In the genomic region with DNA sequence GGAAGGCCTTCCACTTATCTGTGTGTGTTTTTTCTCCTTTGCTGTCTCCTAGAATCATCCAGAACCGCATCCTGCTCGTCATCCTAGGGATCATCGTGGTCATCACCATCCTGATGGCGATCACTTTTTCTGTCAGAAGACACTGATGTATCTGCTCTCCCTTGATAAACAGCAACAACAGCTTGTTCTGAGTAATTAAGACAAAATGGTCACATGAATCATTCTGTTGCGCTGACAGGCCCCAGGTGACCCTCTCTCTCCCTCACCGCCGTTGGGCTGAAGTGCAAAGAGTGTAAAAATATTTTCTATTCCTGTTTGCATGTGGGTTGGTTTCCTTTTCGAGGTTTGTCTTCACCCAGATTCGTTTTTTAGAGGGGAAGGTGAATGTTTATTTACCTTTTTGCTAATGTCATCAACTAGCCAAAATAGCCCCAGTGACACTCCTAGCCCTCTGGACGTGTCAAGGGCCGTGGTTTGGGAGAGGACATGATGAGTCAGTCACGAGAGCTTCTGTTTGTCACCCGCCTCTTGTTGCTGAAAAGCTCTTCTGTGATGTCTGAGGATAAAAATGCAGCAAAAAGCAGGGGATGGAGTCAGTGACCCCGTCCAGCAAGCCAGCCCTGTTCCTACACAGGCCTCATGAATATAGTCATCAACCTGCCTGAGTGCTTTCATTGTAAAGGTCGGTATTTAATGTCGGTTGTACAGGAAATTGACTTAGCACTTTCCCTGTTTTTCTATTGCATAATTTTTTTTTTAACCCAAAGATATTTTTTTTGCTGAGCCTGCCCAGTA, we compare ENCODE assay signal across 8 cellular contexts.
DNase-seq lines count a peak whose midpoint lies in the region; ATAC-seq and TF ChIP-seq lines count a peak whose summit lies in the region.

No MANE protein-coding gene starts in this region.

- ATAC-seq in HG03108 (IDR thresholded peaks at IDR 0.05; ENCODE audit: unreplicated experiment) (no peak), HG03571 (IDR thresholded peaks at IDR 0.05; ENCODE audit: unreplicated experiment) (no peak), HG03139 (IDR thresholded peaks at IDR 0.05; ENCODE audit: unreplicated experiment) (no peak)

- H3K36me3 ChIP-seq in esophagus squamous epithelium (no peaks in the 10 kb centered on the region), neural progenitor cell (no peaks in the 10 kb centered on the region)

- H2AFZ ChIP-seq in neural progenitor cell (replicated peaks): no peak overlapping the region

- DNase-seq in EH (ENCODE audit: low read depth): peak; percentile 88
- DNase-seq in NOMO-1 (lab: John Stamatoyannopoulos, UW; ENCODE audit: unreplicated experiment in 2 of 2): peak; percentile 37
- no peak for DNase-seq in esophagus squamous epithelium (lab: John Stamatoyannopoulos, UW)
- no peak for DNase-seq in neural progenitor cell (ENCODE audit: low spot score)
- no peak for DNase-seq in iPS-NIHi7 (ENCODE audit: extremely low spot score)

- H3K79me2 ChIP-seq in neural progenitor cell (ENCODE audit: low read depth): no peaks in the 10 kb centered on the region

- H3K27me3 Mint-ChIP-seq in neural progenitor cell (ENCODE audit: insufficient read depth, low read depth): peaks cover 7% of the 10 kb centered on the region

- H3K36me3 Mint-ChIP-seq in neural progenitor cell: peaks cover 2% of the 10 kb centered on the region

- no peaks in the 10 kb centered on the region for H3K9me3 Mint-ChIP-seq in neural progenitor cell

- peak overlapping the region; percentile 61 for H3K27ac Mint-ChIP-seq in neural progenitor cell

- WGBS in esophagus squamous epithelium, 2 donors: 54 to 66% methylated on average over 12 to 16 of the region's 16 CpGs

- H3K9me3 ChIP-seq in esophagus squamous epithelium: no peaks in the 10 kb centered on the region
- H3K9me3 ChIP-seq in neural progenitor cell (ENCODE audit: low read depth): no peaks in the 10 kb centered on the region

- peak overlapping the region; percentile 40 to 70 (median 60) for H3K27ac ChIP-seq in esophagus squamous epithelium
- H3K27ac ChIP-seq in neural progenitor cell: no peak overlapping the region

- H3K4me1 ChIP-seq in esophagus squamous epithelium: peaks cover 11 to 57% (median 12%) of the 10 kb centered on the region in 3 donors
- H3K4me1 ChIP-seq in neural progenitor cell: peaks cover 54% of the 10 kb centered on the region

- H3K4me1 Mint-ChIP-seq in neural progenitor cell: peaks cover 87% of the 10 kb centered on the region

- intact Hi-C loops in esophagus squamous epithelium (cut with DNase I): no loop called here

- no peak overlapping the region for H3K4me3 ChIP-seq in esophagus squamous epithelium
- no peak overlapping the region for H3K4me3 ChIP-seq in neural progenitor cell

- H3K4me3 Mint-ChIP-seq in neural progenitor cell: peak overlapping the region; percentile 14

- no peaks in the 10 kb centered on the region for H4K20me1 ChIP-seq in neural progenitor cell (ENCODE audit: low read depth)

- H3K27me3 ChIP-seq in esophagus squamous epithelium (no peaks in the 10 kb centered on the region), neural progenitor cell (no peaks in the 10 kb centered on the region)

- H3K9ac ChIP-seq in neural progenitor cell: no peak overlapping the region

- no peak overlapping the region for H3K4me2 ChIP-seq in neural progenitor cell

- peaks cover 22% of the 10 kb centered on the region for H3F3A ChIP-seq in neural progenitor cell (ENCODE audit: low read depth)

- TF ChIP-seq CTCF in esophagus squamous epithelium (IDR thresholded peaks at IDR 0.05) (no peak), neural progenitor cell (IDR thresholded peaks at IDR 0.05) (no peak)

- TF ChIP-seq POLR2A in esophagus squamous epithelium (IDR thresholded peaks at IDR 0.05): no peak

Comparison
In these comparisons a context has a peak if more than half of its experiments do, and no peak if none do; other contexts are left out.
1. DNase-seq: peak in EH (single experiment) and NOMO-1 (2 of 2); none in esophagus squamous epithelium (single experiment), neural progenitor cell (single experiment) and iPS-NIHi7 (single experiment).